Comparison of ENCODE assay signal across 1 cellular context in genomic region chr17:34255841-34256240, GRCh38.
TF ChIP-seq lines count a peak whose summit lies in the region.

No MANE protein-coding gene starts in this region.

TF ChIP-seq in H1, 55 proteins besides CTCF, POLR2A, EP300 and RAD21:
- TF ChIP-seq TAF1 (IDR thresholded peaks at IDR 0.05; ENCODE audit: low read depth, low read length) (no peak), CTBP2 (IDR thresholded peaks at IDR 0.05; ENCODE audit: borderline replicate concordance, insufficient read depth, insufficient read length, low read length) (no peak), KDM1A (IDR thresholded peaks at IDR 0.05; ENCODE audit: borderline replicate concordance, low read length) (peak; percentile 65; the same call in 1 of the 2 replicates), RNF2 (IDR thresholded peaks at IDR 0.05; ENCODE audit: borderline replicate concordance, low read depth, low read length, missing control alignments, poor library complexity, severe bottlenecking) (no peak)
